6 cellular contexts compared by ENCODE assay signal in genomic region chr20:7748624-7749023, GRCh38.
"Had no signal": no experiment of that assay in that cellular context is flagged by ENCODE, and none has a peak within 500 bp of the region (broad histone marks: within the 10 kb centered on the region; RNA-seq: fewer than 3 reads in every experiment).

No MANE protein-coding gene starts in this region.

- H3K27me3 Mint-ChIP-seq: IgD-negative memory B cell had no signal

- H3K27ac Mint-ChIP-seq: IgD-negative memory B cell had no signal

- H3K27ac ChIP-seq: HL-60 had no signal

- ATAC-seq: K562 had no signal

- FAIRE-seq: HTR-8/SVneo, K562 had no signal

- DNase-seq: IMR-90, KBM-7 had no signal

- H3K4me1 Mint-ChIP-seq: IgD-negative memory B cell had no signal

- H3K4me3 ChIP-seq: K562 had no signal

- H3K36me3 Mint-ChIP-seq: IgD-negative memory B cell had no signal
